ENCODE assay signal across 20 cellular contexts in the genomic region with DNA sequence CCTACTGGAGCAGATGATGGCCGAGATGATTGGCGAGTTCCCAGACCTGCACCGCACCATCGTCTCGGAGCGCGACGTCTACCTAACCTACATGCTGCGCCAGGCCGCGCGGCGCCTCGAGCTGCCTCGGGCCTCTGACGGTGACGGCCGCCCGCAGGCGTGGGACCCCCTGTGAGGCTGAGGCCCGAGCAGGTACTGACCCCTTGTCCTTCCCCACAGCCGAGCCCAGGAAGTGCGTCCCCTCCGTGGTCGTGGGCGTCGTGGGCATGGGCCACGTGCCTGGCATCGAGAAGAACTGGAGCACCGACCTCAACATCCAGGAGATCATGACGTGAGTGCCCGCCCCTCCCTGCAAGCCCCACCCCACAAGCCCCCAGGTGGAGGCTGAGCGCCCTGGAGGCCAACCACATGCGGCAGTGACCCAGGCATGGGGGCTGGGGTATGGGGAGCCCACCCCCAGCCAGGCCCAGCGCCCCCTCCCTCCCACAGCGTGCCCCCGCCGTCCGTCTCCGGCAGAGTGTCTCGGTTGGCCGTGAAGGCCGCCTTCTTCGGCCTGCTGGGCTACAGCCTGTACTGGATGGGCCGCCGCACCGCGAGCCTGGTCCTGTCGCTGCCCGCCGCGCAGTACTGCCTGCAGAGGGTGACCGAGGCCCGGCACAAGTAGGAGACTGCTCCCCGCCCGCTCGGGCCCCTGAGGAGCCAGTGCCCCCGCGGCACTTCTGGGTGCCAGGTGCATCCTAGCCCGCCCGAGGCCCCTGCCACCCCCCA. TPM values are rescaled to one million over a fixed set of nuclear protein-coding genes. Genes with fewer than 3 reads are reported as not detected.
DNase-seq lines count a peak whose midpoint lies in the region; ATAC-seq and TF ChIP-seq lines count a peak whose summit lies in the region.
"Had no signal": no experiment of that assay in that cellular context is flagged by ENCODE, and none has a peak within 500 bp of the region (broad histone marks: within the 10 kb centered on the region; RNA-seq: fewer than 3 reads in every experiment).

No MANE protein-coding gene starts in this region.

- ATAC-seq in CD8-positive, alpha-beta T cell = no peak

- peaks cover 85% of the 10 kb centered on the region for H3K4me1 ChIP-seq in BLaER1
- peaks cover 26% of the 10 kb centered on the region for H3K4me1 ChIP-seq in CD8-positive, alpha-beta T cell (ENCODE audit: insufficient read depth, low read length)
- H3K4me1 ChIP-seq in trophoblast cell (ENCODE audit: control insufficient read depth in 1 of 2, insufficient read depth in 2 of 2, low read length in 2 of 2) = peaks cover 8 to 13% of the 10 kb centered on the region in 2 experiments
- peaks cover 7% of the 10 kb centered on the region; the same call in 1 of the 2 replicates for H3K4me1 ChIP-seq in MM.1S (ENCODE audit: low read length)
- H3K4me1 ChIP-seq: SJCRH30 had no signal

- H3K4me2 ChIP-seq in BLaER1 (peak overlapping the region; percentile 98), trophoblast cell (ENCODE audit: low read length) (no peak overlapping the region), MM.1S (ENCODE audit: low read depth, low read length) (no peak overlapping the region)

- 0 out of 2 replicates have a peak, but pooled peaks cover 9% of the 10 kb centered on the region for H3F3A ChIP-seq in MM.1S (ENCODE audit: insufficient read depth, low read length)

- H2BK120ac ChIP-seq in trophoblast cell (ENCODE audit: insufficient read depth, low read length, poor library complexity) = no peak overlapping the region

- H3K27ac Mint-ChIP-seq in CD8-positive, alpha-beta T cell = peak overlapping the region; percentile 55
- no peak overlapping the region for H3K27ac Mint-ChIP-seq in activated T-helper 2 cell treated with anti-CD3 and anti-CD28 coated beads, Interferon-gamma antibody, Interleukin-2, Interleukin-4, amounts not matched to agents 10 μg/mL and 5 μg/mL and 100 μg/mL, durations not matched to agents 14 hours and 24 hours and 36 hours
- H3K27ac Mint-ChIP-seq in neural crest cell (ENCODE audit: unreplicated experiment) (no peak overlapping the region), endothelial cell (ENCODE audit: unreplicated experiment) (no peak overlapping the region)

- POLR2A ChIA-PET in CD8-positive, alpha-beta T cell (lab: Charles Lee) = no interaction called here

- no peak overlapping the region for H3K23ac ChIP-seq in trophoblast cell (ENCODE audit: low read length)

- H3K4me3 ChIP-seq in BLaER1 = peak overlapping the region; percentile 96; the same call in 1 of the 2 replicates
- no peak overlapping the region for H3K4me3 ChIP-seq in CD8-positive, alpha-beta T cell (ENCODE audit: low read depth, low read length)
- no peak overlapping the region for H3K4me3 ChIP-seq in trophoblast cell (ENCODE audit: low read depth, low read length)
- H3K4me3 ChIP-seq in MM.1S (ENCODE audit: low read length) = no peak overlapping the region
- H3K4me3 ChIP-seq: Peyer's patch, SJCRH30 had no signal

- H3K9me3 ChIP-seq in BLaER1 = no peaks in the 10 kb centered on the region
- H3K9me3 ChIP-seq in CD8-positive, alpha-beta T cell (ENCODE audit: low read length) = no peaks in the 10 kb centered on the region
- H3K9me3 ChIP-seq in trophoblast cell (ENCODE audit: insufficient read depth, low read depth, low read length) = peaks cover 1% of the 10 kb centered on the region
- H3K9me3 ChIP-seq in MM.1S (replicated peaks; ENCODE audit: insufficient read depth, low read length) = no peaks in the 10 kb centered on the region
- H3K9me3 ChIP-seq: Peyer's patch, SJCRH30 had no signal

- no peaks in the 10 kb centered on the region for H3K9me3 Mint-ChIP-seq in CD8-positive, alpha-beta T cell
- H3K9me3 Mint-ChIP-seq in activated T-helper 2 cell treated with anti-CD3 and anti-CD28 coated beads, Interferon-gamma antibody, Interleukin-2, Interleukin-4, amounts not matched to agents 10 μg/mL and 5 μg/mL and 100 μg/mL, durations not matched to agents 14 hours and 24 hours and 36 hours = no peaks in the 10 kb centered on the region
- H3K9me3 Mint-ChIP-seq in neural crest cell = no peaks in the 10 kb centered on the region
- no peaks in the 10 kb centered on the region for H3K9me3 Mint-ChIP-seq in endothelial cell (ENCODE audit: unreplicated experiment)

- no peak for DNase-seq in CD8-positive, alpha-beta T cell
- no peak for DNase-seq in activated T-helper 2 cell treated with anti-CD3 and anti-CD28 coated beads, Interferon-gamma antibody, Interleukin-2, Interleukin-4, amounts not matched to agents 10 μg/mL and 5 μg/mL and 100 μg/mL, durations not matched to agents 14 hours and 24 hours and 36 hours (ENCODE audit: low spot score)
- DNase-seq in neural crest cell (ENCODE audit: low read depth, low spot score) (no peak), endothelial cell (ENCODE audit: low spot score) (no peak), trophoblast cell (no peak), MM.1S (no peak)
- DNase-seq: DMS53, GF-D8, H7, NCI-H1694, NCI-H2081, NCI-H2171, NCI-H345, NCI-H524, NCI-H82, Peyer's patch, SJCRH30 had no signal

- H3K36me3 ChIP-seq in BLaER1 = peaks cover 67% of the 10 kb centered on the region
- H3K36me3 ChIP-seq in CD8-positive, alpha-beta T cell (ENCODE audit: insufficient read depth, low read length) = peaks cover 20% of the 10 kb centered on the region
- peaks cover 53 to 60% of the 10 kb centered on the region in 2 experiments for H3K36me3 ChIP-seq in trophoblast cell (ENCODE audit: control insufficient read depth in 1 of 2, insufficient read depth in 2 of 2, low read length in 2 of 2)
- H3K36me3 ChIP-seq in MM.1S (replicated peaks; ENCODE audit: insufficient read depth, low read length) = no peaks in the 10 kb centered on the region; the same call in 1 of the 2 replicates

- peaks cover 25% of the 10 kb centered on the region for H3K36me3 Mint-ChIP-seq in CD8-positive, alpha-beta T cell
- H3K36me3 Mint-ChIP-seq in activated T-helper 2 cell treated with anti-CD3 and anti-CD28 coated beads, Interferon-gamma antibody, Interleukin-2, Interleukin-4, amounts not matched to agents 10 μg/mL and 5 μg/mL and 100 μg/mL, durations not matched to agents 14 hours and 24 hours and 36 hours (ENCODE audit: low read depth) = peaks cover 15% of the 10 kb centered on the region
- H3K36me3 Mint-ChIP-seq in neural crest cell (ENCODE audit: low read depth) = peaks cover 3% of the 10 kb centered on the region
- H3K36me3 Mint-ChIP-seq in endothelial cell (ENCODE audit: low read depth, unreplicated experiment) = no peaks in the 10 kb centered on the region

- H3K27me3 Mint-ChIP-seq in CD8-positive, alpha-beta T cell (ENCODE audit: low read depth) = no peaks in the 10 kb centered on the region
- H3K27me3 Mint-ChIP-seq in activated T-helper 2 cell treated with anti-CD3 and anti-CD28 coated beads, Interferon-gamma antibody, Interleukin-2, Interleukin-4, amounts not matched to agents 10 μg/mL and 5 μg/mL and 100 μg/mL, durations not matched to agents 14 hours and 24 hours and 36 hours (ENCODE audit: low read depth) = no peaks in the 10 kb centered on the region
- H3K27me3 Mint-ChIP-seq in neural crest cell (ENCODE audit: low read depth) = no peaks in the 10 kb centered on the region
- peaks cover 7% of the 10 kb centered on the region for H3K27me3 Mint-ChIP-seq in endothelial cell (ENCODE audit: unreplicated experiment)

- H3K79me2 ChIP-seq in trophoblast cell (ENCODE audit: control insufficient read depth, insufficient read depth, low read length, poor library complexity) = peaks cover 10% of the 10 kb centered on the region
- peaks cover 33% of the 10 kb centered on the region for H3K79me2 ChIP-seq in MM.1S (ENCODE audit: low read length)

- H3K4ac ChIP-seq in trophoblast cell (ENCODE audit: low read depth, low read length) = no peak overlapping the region

- H3K79me1 ChIP-seq in trophoblast cell (ENCODE audit: low read length) = peaks cover 8% of the 10 kb centered on the region

- peaks cover 65% of the 10 kb centered on the region for H4K20me1 ChIP-seq in BLaER1
- H4K20me1 ChIP-seq in MM.1S (ENCODE audit: insufficient read depth, low read length) = no peaks in the 10 kb centered on the region

- H3K9me2 ChIP-seq in MM.1S (replicated peaks; ENCODE audit: insufficient read depth, low read length) = no peaks in the 10 kb centered on the region

- intact Hi-C loops in CD8-positive, alpha-beta T cell (cut with DNase I, micrococcal nuclease) = no loop called here
- intact Hi-C loops in activated T-helper 2 cell treated with anti-CD3 and anti-CD28 coated beads, Interferon-gamma antibody, Interleukin-2, Interleukin-4, amounts not matched to agents 10 μg/mL and 5 μg/mL and 100 μg/mL, durations not matched to agents 14 hours and 24 hours and 36 hours (cut with micrococcal nuclease) = no loop called here

- no peak overlapping the region for H2AFZ ChIP-seq in trophoblast cell (ENCODE audit: insufficient read depth, low read length, poor library complexity)
- no peak overlapping the region for H2AFZ ChIP-seq in MM.1S (ENCODE audit: low read length)

- no peaks in the 10 kb centered on the region for H3K27me3 ChIP-seq in BLaER1
- no peaks in the 10 kb centered on the region for H3K27me3 ChIP-seq in CD8-positive, alpha-beta T cell (ENCODE audit: insufficient read depth, low read length)
- H3K27me3 ChIP-seq in trophoblast cell (ENCODE audit: insufficient read depth, low read length) = no peaks in the 10 kb centered on the region
- no peaks in the 10 kb centered on the region for H3K27me3 ChIP-seq in MM.1S (replicated peaks; ENCODE audit: insufficient read depth, low read length)
- H3K27me3 ChIP-seq: Peyer's patch, SJCRH30 had no signal

- no peak overlapping the region for H3K14ac ChIP-seq in trophoblast cell (ENCODE audit: low read length)

- no peak overlapping the region for H4K8ac ChIP-seq in trophoblast cell (ENCODE audit: low read depth, low read length)

- H3K4me1 Mint-ChIP-seq in CD8-positive, alpha-beta T cell (ENCODE audit: low read depth) = peaks cover 10% of the 10 kb centered on the region
- peaks cover 8% of the 10 kb centered on the region for H3K4me1 Mint-ChIP-seq in activated T-helper 2 cell treated with anti-CD3 and anti-CD28 coated beads, Interferon-gamma antibody, Interleukin-2, Interleukin-4, amounts not matched to agents 10 μg/mL and 5 μg/mL and 100 μg/mL, durations not matched to agents 14 hours and 24 hours and 36 hours (ENCODE audit: low read depth)
- H3K4me1 Mint-ChIP-seq in neural crest cell = peaks cover 10% of the 10 kb centered on the region
- H3K4me1 Mint-ChIP-seq in endothelial cell (ENCODE audit: unreplicated experiment) = peaks cover 6% of the 10 kb centered on the region

- H3K9ac ChIP-seq in BLaER1 (peak overlapping the region; percentile 95), trophoblast cell (ENCODE audit: low read length) (no peak overlapping the region), MM.1S (ENCODE audit: low read length) (no peak overlapping the region)

- no peak overlapping the region for H2BK12ac ChIP-seq in trophoblast cell (ENCODE audit: low read length)

- TF ChIP-seq CTCF in CD8-positive, alpha-beta T cell (IDR thresholded peaks at IDR 0.05) = no peak
- TF ChIP-seq CTCF in neural crest cell (conservative IDR thresholded peaks at IDR 0.05) = no peak
- TF ChIP-seq CTCF in endothelial cell (IDR thresholded peaks at IDR 0.05; ENCODE audit: unreplicated experiment) = no peak
- no peak for TF ChIP-seq CTCF in MM.1S (IDR thresholded peaks at IDR 0.05; ENCODE audit: low read length)

- H3K4me3 Mint-ChIP-seq in CD8-positive, alpha-beta T cell = peak overlapping the region; percentile 53
- H3K4me3 Mint-ChIP-seq in activated T-helper 2 cell treated with anti-CD3 and anti-CD28 coated beads, Interferon-gamma antibody, Interleukin-2, Interleukin-4, amounts not matched to agents 10 μg/mL and 5 μg/mL and 100 μg/mL, durations not matched to agents 14 hours and 24 hours and 36 hours (ENCODE audit: low read depth) = peak overlapping the region; percentile 21
- H3K4me3 Mint-ChIP-seq in neural crest cell = peak overlapping the region; percentile 47
- H3K4me3 Mint-ChIP-seq in endothelial cell (ENCODE audit: unreplicated experiment) = no peak overlapping the region

- no peak overlapping the region for H3K18ac ChIP-seq in trophoblast cell (ENCODE audit: low read length)

- H4K12ac ChIP-seq in trophoblast cell (ENCODE audit: low read depth, low read length) = no peak overlapping the region

- no peak overlapping the region for H2BK5ac ChIP-seq in trophoblast cell (ENCODE audit: low read depth, low read length, poor library complexity)

- H3K27ac ChIP-seq in BLaER1 (peak overlapping the region; percentile 94; the same call in 1 of the 2 replicates), trophoblast cell (ENCODE audit: low read depth, low read length) (no peak overlapping the region), MM.1S (ENCODE audit: low read length) (no peak overlapping the region)
- no peak overlapping the region for H3K27ac ChIP-seq in CD8-positive, alpha-beta T cell (ENCODE audit: low read depth, low read length)
- H3K27ac ChIP-seq: C4-2B, Peyer's patch, SJCRH30 had no signal

- CTCF ChIA-PET in CD8-positive, alpha-beta T cell (lab: Charles Lee) = no interaction called here

- no peak overlapping the region for H2AK5ac ChIP-seq in trophoblast cell (ENCODE audit: low read length)

- no peak overlapping the region for H4K91ac ChIP-seq in trophoblast cell (ENCODE audit: low read depth, low read length)

- no CpG with 5 or more reads among the region's 61 CpGs for WGBS in trophoblast cell (ENCODE audit: extremely low coverage, insufficient coverage, insufficient read length)

RNA-seq across cellular contexts. Expression of gene SELENOO, which starts 2.8 kb away (rescaled TPM):
- total RNA-seq in CD8-positive, alpha-beta T cell = 10 to 100 TPM; 32.7 to 34.6 TPM
- 26.3 and 26.4 TPM in 2 replicates for total RNA-seq in activated T-helper 2 cell treated with anti-CD3 and anti-CD28 coated beads, Interferon-gamma antibody, Interleukin-2, Interleukin-4, amounts not matched to agents 10 μg/mL and 5 μg/mL and 100 μg/mL, durations not matched to agents 14 hours and 24 hours and 36 hours
- total RNA-seq in neural crest cell = 24.3 and 24.5 TPM in 2 replicates
- 18.7 TPM for total RNA-seq in endothelial cell (ENCODE audit: unreplicated experiment)
- 13.6 and 13.8 TPM in 2 replicates for polyA plus RNA-seq in trophoblast cell (2013)

RNA-seq across cellular contexts. Expression of gene TRABD, which starts 12.3 kb away (rescaled TPM):
- 100 to 1,000 TPM; 178 to 187 TPM for total RNA-seq in CD8-positive, alpha-beta T cell
- total RNA-seq in activated T-helper 2 cell treated with anti-CD3 and anti-CD28 coated beads, Interferon-gamma antibody, Interleukin-2, Interleukin-4, amounts not matched to agents 10 μg/mL and 5 μg/mL and 100 μg/mL, durations not matched to agents 14 hours and 24 hours and 36 hours = 104 and 109 TPM in 2 replicates
- 45.7 and 46.9 TPM in 2 replicates for total RNA-seq in neural crest cell
- 33.1 TPM for total RNA-seq in endothelial cell (ENCODE audit: unreplicated experiment)
- 43.0 and 44.0 TPM in 2 replicates for polyA plus RNA-seq in trophoblast cell (2013)

RNA-seq across cellular contexts. Expression of gene PANX2, which starts 27.5 kb away (rescaled TPM):
- total RNA-seq in CD8-positive, alpha-beta T cell = under 1 TPM in 1 of 2 experiments, not detected in 1; 0.16 TPM
- 2.4 and 2.8 TPM in 2 replicates for total RNA-seq in activated T-helper 2 cell treated with anti-CD3 and anti-CD28 coated beads, Interferon-gamma antibody, Interleukin-2, Interleukin-4, amounts not matched to agents 10 μg/mL and 5 μg/mL and 100 μg/mL, durations not matched to agents 14 hours and 24 hours and 36 hours
- total RNA-seq in neural crest cell (2.5 and 3.0 TPM in 2 replicates), endothelial cell (ENCODE audit: unreplicated experiment) (0.87 TPM)
- 4.0 TPM in 2 replicates for polyA plus RNA-seq in trophoblast cell (2013)
- total RNA-seq: OCI-LY7, SJCRH30 had no signal

RNA-seq across cellular contexts. Expression of gene TUBGCP6, which starts 46.8 kb away (rescaled TPM):
- 100 to 1,000 TPM; 121 to 122 TPM for total RNA-seq in CD8-positive, alpha-beta T cell
- total RNA-seq in activated T-helper 2 cell treated with anti-CD3 and anti-CD28 coated beads, Interferon-gamma antibody, Interleukin-2, Interleukin-4, amounts not matched to agents 10 μg/mL and 5 μg/mL and 100 μg/mL, durations not matched to agents 14 hours and 24 hours and 36 hours = 48.8 and 49.6 TPM in 2 replicates
- total RNA-seq in neural crest cell (48.8 and 54.4 TPM in 2 replicates), endothelial cell (ENCODE audit: unreplicated experiment) (48.5 TPM)
- 9.8 and 10.1 TPM in 2 replicates for polyA plus RNA-seq in trophoblast cell (2013)

RNA-seq across cellular contexts. Expression of gene HDAC10, which starts 53.0 kb away (rescaled TPM):
- 10 to 100 TPM; 81.8 to 82.6 TPM for total RNA-seq in CD8-positive, alpha-beta T cell
- total RNA-seq in activated T-helper 2 cell treated with anti-CD3 and anti-CD28 coated beads, Interferon-gamma antibody, Interleukin-2, Interleukin-4, amounts not matched to agents 10 μg/mL and 5 μg/mL and 100 μg/mL, durations not matched to agents 14 hours and 24 hours and 36 hours = 60.0 and 62.9 TPM in 2 replicates
- total RNA-seq in neural crest cell (49.9 and 52.9 TPM in 2 replicates), endothelial cell (ENCODE audit: unreplicated experiment) (42.1 TPM)
- polyA plus RNA-seq in trophoblast cell (2013) = 16.1 TPM in 2 replicates
